27 cellular contexts compared by ENCODE assay signal in genomic region chr17:39104046-39104445, GRCh38. TPM values are rescaled to one million over a fixed set of nuclear protein-coding genes. Genes with fewer than 3 reads are reported as not detected.
A peak's percentile ranks its signal among the peaks of the same experiment; 100 is the strongest.
DNase-seq lines count a peak whose midpoint lies in the region; ATAC-seq and TF ChIP-seq lines count a peak whose summit lies in the region.
"Had no signal": no experiment of that assay in that cellular context is flagged by ENCODE, and none has a peak within 500 bp of the region (broad histone marks: within the 10 kb centered on the region; RNA-seq: fewer than 3 reads in every experiment).

No MANE protein-coding gene starts in this region.

- intact Hi-C loops in uterus (cut with DNase I; ENCODE audit: low total_unique reads) (no loop called here), esophagus muscularis mucosa (cut with DNase I) (no loop called here), posterior vena cava (cut with DNase I) (loop anchor here in 1 of 2 donors (5.0 kb wide), 1 partner anchor 37 kb away; no protein-coding TSS in a partner anchor)

- H3K27ac Mint-ChIP-seq in activated naive CD4-positive, alpha-beta T cell treated with anti-CD3 and anti-CD28 coated beads, Interleukin-2, amount 50 U/mL, for 72 hours = peak overlapping the region; percentile 22 to 44
- no peak overlapping the region for H3K27ac Mint-ChIP-seq in activated naive CD8-positive, alpha-beta T cell treated with anti-CD3 and anti-CD28 coated beads, Interleukin-2, amount 50 U/mL, for 24 hours
- H3K27ac Mint-ChIP-seq: activated naive CD4-positive, alpha-beta T cell treated with anti-CD3 and anti-CD28 coated beads, Interleukin-2, amount 10 ng/mL, durations not matched to agents 7 days and 5 days; natural killer cell treated with Interleukin-12 subunit alpha and Interleukin-12 subunit beta and Interleukin-15 and Interleukin-18, amount 100 ng/mL, for 72 hours; progenitor cell of endocrine pancreas; type B pancreatic cell had no signal

- H3K36me3 Mint-ChIP-seq in activated naive CD4-positive, alpha-beta T cell treated with anti-CD3 and anti-CD28 coated beads, Interleukin-2, amount 50 U/mL, for 72 hours = no peaks in the 10 kb centered on the region
- no peaks in the 10 kb centered on the region for H3K36me3 Mint-ChIP-seq in activated naive CD8-positive, alpha-beta T cell treated with anti-CD3 and anti-CD28 coated beads, Interleukin-2, amount 50 U/mL, for 24 hours (ENCODE audit: low read depth)
- H3K36me3 Mint-ChIP-seq: activated naive CD4-positive, alpha-beta T cell treated with anti-CD3 and anti-CD28 coated beads, Interleukin-2, amount 10 ng/mL, durations not matched to agents 7 days and 5 days; natural killer cell treated with Interleukin-12 subunit alpha and Interleukin-12 subunit beta and Interleukin-15 and Interleukin-18, amount 100 ng/mL, for 72 hours; type B pancreatic cell had no signal

- DNase-seq in activated naive CD4-positive, alpha-beta T cell treated with anti-CD3 and anti-CD28 coated beads, Interleukin-2, amount 50 U/mL, for 72 hours (ENCODE audit: low spot score in 2 of 2) = no peak
- DNase-seq in activated naive CD4-positive, alpha-beta T cell treated with Interleukin-2 at 50 U/mL for 16 hours = no peak
- DNase-seq in astrocyte of the spinal cord (ENCODE audit: low read depth, low spot score) (peak; percentile 20), hepatocyte (ENCODE audit: low spot score) (peak; percentile 60), uterus (no peak), esophagus muscularis mucosa (ENCODE audit: extremely low spot score) (no peak), posterior vena cava (ENCODE audit: low spot score) (no peak)
- no peak for DNase-seq in activated naive CD8-positive, alpha-beta T cell treated with anti-CD3 and anti-CD28 coated beads, Interleukin-2, amount 50 U/mL, for 24 hours
- DNase-seq: activated CD8-positive, alpha-beta memory T cell treated with anti-CD3 and anti-CD28 coated beads for 24 hours; activated naive CD4-positive, alpha-beta T cell treated with anti-CD3 and anti-CD28 coated beads, Interleukin-2, amount 10 ng/mL, durations not matched to agents 7 days and 5 days; activated T-cell treated with anti-CD3 and anti-CD28 coated beads, Interleukin-2, amount 50 U/mL, for 4 hours; Calu3; colonic mucosa; gastrocnemius medialis; left cardiac atrium; midbrain; NCI-H2171; NCI-H69; stimulated activated CD4-positive, alpha-beta T cell treated with anti-CD3 and anti-CD28 coated beads, Interleukin-4, amount 100 ng/mL, for 4 hours; SW 1271 had no signal

- peaks cover 10% of the 10 kb centered on the region for H3K4me1 Mint-ChIP-seq in activated naive CD8-positive, alpha-beta T cell treated with anti-CD3 and anti-CD28 coated beads, Interleukin-2, amount 50 U/mL, for 24 hours

- no peak overlapping the region for H2AFZ ChIP-seq in hepatocyte

- H3K4me3 Mint-ChIP-seq in activated naive CD8-positive, alpha-beta T cell treated with anti-CD3 and anti-CD28 coated beads, Interleukin-2, amount 50 U/mL, for 24 hours = no peak overlapping the region
- H3K4me3 Mint-ChIP-seq: activated naive CD4-positive, alpha-beta T cell treated with anti-CD3 and anti-CD28 coated beads, Interleukin-2, amount 10 ng/mL, durations not matched to agents 7 days and 5 days; activated T-cell treated with anti-CD3 and anti-CD28 coated beads, Interleukin-2, amount 50 U/mL, for 4 hours; natural killer cell treated with Interleukin-12 subunit alpha and Interleukin-12 subunit beta and Interleukin-15 and Interleukin-18, amount 100 ng/mL, for 72 hours; type B pancreatic cell had no signal

- H3K27me3 Mint-ChIP-seq in activated naive CD8-positive, alpha-beta T cell treated with anti-CD3 and anti-CD28 coated beads, Interleukin-2, amount 50 U/mL, for 24 hours = no peaks in the 10 kb centered on the region
- H3K27me3 Mint-ChIP-seq: natural killer cell treated with Interleukin-12 subunit alpha and Interleukin-12 subunit beta and Interleukin-15 and Interleukin-18, amount 100 ng/mL, for 72 hours had no signal

- TF ChIP-seq CTCF in astrocyte of the spinal cord (IDR thresholded peaks at IDR 0.05; ENCODE audit: low read depth, low read length) = no peak
- TF ChIP-seq CTCF in hepatocyte (IDR thresholded peaks at IDR 0.05; ENCODE audit: poor library complexity) = no peak
- no peak for TF ChIP-seq CTCF in uterus (IDR thresholded peaks at IDR 0.05)
- no peak for TF ChIP-seq CTCF in esophagus muscularis mucosa (IDR thresholded peaks at IDR 0.05)

- H3K27ac ChIP-seq in hepatocyte (peak overlapping the region; percentile 86), uterus (peak overlapping the region; percentile 10 to 31), esophagus muscularis mucosa (replicated peaks in 1 of 4) (no peak overlapping the region)
- H3K27ac ChIP-seq: 22Rv1, ascending aorta, colonic mucosa, gastrocnemius medialis had no signal

- in situ Hi-C loops in astrocyte of the spinal cord (cut with HindIII; ENCODE audit: low sequenced_read_pairs) = no loop called here

- H3K9me2 ChIP-seq in hepatocyte (replicated peaks; ENCODE audit: insufficient read depth) = no peaks in the 10 kb centered on the region

- no peak for ATAC-seq in activated naive CD4-positive, alpha-beta T cell treated with anti-CD3 and anti-CD28 coated beads, Interleukin-2, amount 50 U/mL, for 72 hours
- no peak for ATAC-seq in activated naive CD8-positive, alpha-beta T cell treated with anti-CD3 and anti-CD28 coated beads, Interleukin-2, amount 50 U/mL, for 24 hours
- ATAC-seq: activated T-cell treated with anti-CD3 and anti-CD28 coated beads, Interleukin-2, amount 50 U/mL, for 4 hours; gastrocnemius medialis; natural killer cell treated with Interleukin-12 subunit alpha and Interleukin-12 subunit beta and Interleukin-15 and Interleukin-18, amount 100 ng/mL, for 72 hours had no signal

- no peak for TF ChIP-seq EP300 in esophagus muscularis mucosa (IDR thresholded peaks at IDR 0.05)

- H4K20me1 ChIP-seq in hepatocyte (ENCODE audit: insufficient read depth, poor library complexity, severe bottlenecking) = no peaks in the 10 kb centered on the region

- H3K27me3 ChIP-seq in hepatocyte (no peaks in the 10 kb centered on the region), uterus (no peaks in the 10 kb centered on the region), esophagus muscularis mucosa (no peaks in the 10 kb centered on the region)
- H3K27me3 ChIP-seq: ascending aorta, colonic mucosa had no signal

- no peak overlapping the region for H3K4me2 ChIP-seq in hepatocyte
- H3K4me2 ChIP-seq: smooth muscle cell had no signal

- WGBS in hepatocyte (ENCODE audit: low lambda C conversion rate, missing lambda C conversion rate) = 43% methylated on average over 5 of the region's 5 CpGs
- WGBS in esophagus muscularis mucosa = 76% methylated on average over 5 of the region's 5 CpGs

- no peaks in the 10 kb centered on the region for H3K79me2 ChIP-seq in hepatocyte

- no peaks in the 10 kb centered on the region for H3K36me3 ChIP-seq in hepatocyte (replicated peaks; ENCODE audit: insufficient read depth, low read depth)
- no peaks in the 10 kb centered on the region for H3K36me3 ChIP-seq in uterus
- H3K36me3 ChIP-seq in esophagus muscularis mucosa = no peaks in the 10 kb centered on the region
- H3K36me3 ChIP-seq: ascending aorta, colonic mucosa, gastrocnemius medialis, HAP-1 had no signal

- TF ChIP-seq POLR2A in uterus (IDR thresholded peaks at IDR 0.05) (no peak), esophagus muscularis mucosa (IDR thresholded peaks at IDR 0.05; ENCODE audit: low read depth) (no peak)

- H3K9me3 ChIP-seq in hepatocyte (ENCODE audit: low read depth) (no peaks in the 10 kb centered on the region), uterus (no peaks in the 10 kb centered on the region), esophagus muscularis mucosa (no peaks in the 10 kb centered on the region)
- H3K9me3 ChIP-seq: ascending aorta, colonic mucosa, gastrocnemius medialis, HAP-1 had no signal

- no peaks in the 10 kb centered on the region for H3K9me3 Mint-ChIP-seq in activated naive CD4-positive, alpha-beta T cell treated with anti-CD3 and anti-CD28 coated beads, Interleukin-2, amount 50 U/mL, for 72 hours
- H3K9me3 Mint-ChIP-seq in activated naive CD8-positive, alpha-beta T cell treated with anti-CD3 and anti-CD28 coated beads, Interleukin-2, amount 50 U/mL, for 24 hours = no peaks in the 10 kb centered on the region
- H3K9me3 Mint-ChIP-seq: activated naive CD4-positive, alpha-beta T cell treated with anti-CD3 and anti-CD28 coated beads, Interleukin-2, amount 10 ng/mL, durations not matched to agents 7 days and 5 days; activated T-cell treated with anti-CD3 and anti-CD28 coated beads, Interleukin-2, amount 50 U/mL, for 4 hours; natural killer cell treated with Interleukin-12 subunit alpha and Interleukin-12 subunit beta and Interleukin-15 and Interleukin-18, amount 100 ng/mL, for 72 hours; type B pancreatic cell had no signal

- H3K4me3 ChIP-seq in astrocyte of the spinal cord (ENCODE audit: low read depth, low read length) (no peak overlapping the region), hepatocyte (no peak overlapping the region), uterus (no peak overlapping the region), esophagus muscularis mucosa (no peak overlapping the region)
- H3K4me3 ChIP-seq: ascending aorta, colonic mucosa, gastrocnemius medialis, HAP-1, smooth muscle cell had no signal

- H3K4me1 ChIP-seq in hepatocyte (ENCODE audit: insufficient read depth) = peaks cover 23% of the 10 kb centered on the region
- H3K4me1 ChIP-seq in uterus = peaks cover 0 to 9% of the 10 kb centered on the region in 2 donors
- peaks cover 2 to 15% (median 13%) of the 10 kb centered on the region in 4 donors for H3K4me1 ChIP-seq in esophagus muscularis mucosa
- H3K4me1 ChIP-seq: ascending aorta, colonic mucosa, HAP-1 had no signal

RNA-seq across cellular contexts. Expression of gene PLXDC1, which starts 47.4 kb away (rescaled TPM):
- total RNA-seq in activated naive CD4-positive, alpha-beta T cell treated with anti-CD3 and anti-CD28 coated beads, Interleukin-2, amount 50 U/mL, for 72 hours = 10 to 100 TPM in 1 of 2 donors, 1 to 10 TPM in 1; 1.5 to 10.6 TPM
- 4.1 and 8.6 TPM in 2 replicates for total RNA-seq in hepatocyte
- 3.9 and 4.1 TPM in 2 replicates for polyA plus RNA-seq in hepatocyte
- total RNA-seq in uterus = 10 to 100 TPM in 3 of 4 donors, 1 to 10 TPM in 1; 3.3 to 45.1 (median 21.5) TPM
- 10 to 100 TPM in 2 of 4 donors, 1 to 10 TPM in 2; 7.5 to 17.0 (median 11.0) TPM for total RNA-seq in esophagus muscularis mucosa
- 10 to 100 TPM; 16.0 to 27.2 TPM for total RNA-seq in posterior vena cava

Comparison
In these comparisons a context has a peak if more than half of its experiments do, and no peak if none do; other contexts are left out.
1. DNase-seq: peak in astrocyte of the spinal cord (single experiment) and hepatocyte (single experiment); none in activated naive CD4-positive, alpha-beta T cell treated with anti-CD3 and anti-CD28 coated beads, Interleukin-2, amount 50 U/mL, for 72 hours (0 of 2), activated naive CD4-positive, alpha-beta T cell treated with Interleukin-2 at 50 U/mL for 16 hours (single experiment), uterus (0 of 2), activated naive CD8-positive, alpha-beta T cell treated with anti-CD3 and anti-CD28 coated beads, Interleukin-2, amount 50 U/mL, for 24 hours (single experiment), esophagus muscularis mucosa (single experiment) and posterior vena cava (single experiment).
2. H3K27ac ChIP-seq: peak in hepatocyte (single experiment) and uterus (2 of 2); none in esophagus muscularis mucosa (0 of 4).